ENCODE assay signal across 9 cellular contexts in the genomic region with DNA sequence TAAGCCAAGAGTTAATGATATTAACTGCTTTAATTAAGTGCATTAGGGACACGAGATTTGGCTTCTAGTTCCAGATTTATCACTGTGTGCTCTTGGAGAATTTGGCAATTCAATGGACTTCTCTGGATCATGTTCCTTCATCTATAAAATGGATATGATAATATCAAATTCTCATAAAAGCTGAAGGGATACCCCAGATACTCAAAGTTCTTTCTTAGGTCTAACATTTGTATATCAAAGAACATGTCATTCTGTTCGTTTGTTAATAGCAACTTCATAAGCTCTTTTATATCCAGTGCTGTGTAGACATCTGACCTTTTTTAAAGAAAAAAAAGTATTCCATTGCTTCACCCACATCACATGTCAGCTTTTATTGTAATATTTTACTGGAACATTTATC.
"Had no signal": no experiment of that assay in that cellular context is flagged by ENCODE, and none has a peak within 500 bp of the region (broad histone marks: within the 10 kb centered on the region; RNA-seq: fewer than 3 reads in every experiment).

No MANE protein-coding gene starts in this region.

- H3K27ac Mint-ChIP-seq: GM23338, HFFc6 had no signal

- H3K4me3 Mint-ChIP-seq: GM23338, HFFc6 had no signal

- ATAC-seq: GM23338, HCT116, K562 had no signal

- H3K4me3 ChIP-seq: GM23338, HAP-1, K562 had no signal

- FAIRE-seq: H1, HTR-8/SVneo, K562 had no signal

- DNase-seq: H7, HFFc6, IMR-90 had no signal

- H3K9me3 Mint-ChIP-seq: GM23338, HFFc6 had no signal
